ENCODE assay signal across 10 cellular contexts in genomic region chr3:127790580-127791183, GRCh38. TPM values are rescaled to one million over a fixed set of nuclear protein-coding genes. Genes with fewer than 3 reads are reported as not detected.
DNase-seq lines count a peak whose midpoint lies in the region; ATAC-seq lines count a peak whose summit lies in the region.
"Had no signal": no experiment of that assay in that cellular context is flagged by ENCODE, and none has a peak within 500 bp of the region (broad histone marks: within the 10 kb centered on the region; RNA-seq: fewer than 3 reads in every experiment).

No MANE protein-coding gene starts in this region.

- H3K27me3 Mint-ChIP-seq in dendritic cell treated with granulocyte-macrophage colony-stimulating factor and Interleukin-4, amounts not matched to agents 40 ng/mL and 50 ng/mL, for 4 days = peaks cover 10% of the 10 kb centered on the region
- peaks cover 16% of the 10 kb centered on the region for H3K27me3 Mint-ChIP-seq in activated naive CD4-positive, alpha-beta T cell treated with anti-CD3 and anti-CD28 coated beads for 36 hours (ENCODE audit: low read depth)

- in situ Hi-C loops in G401 (cut with HindIII; ENCODE audit: low sequenced_read_pairs) = no loop called here

- peak overlapping the region; percentile 30 for H3K27ac Mint-ChIP-seq in dendritic cell treated with granulocyte-macrophage colony-stimulating factor and Interleukin-4, amounts not matched to agents 40 ng/mL and 50 ng/mL, for 4 days
- no peak overlapping the region for H3K27ac Mint-ChIP-seq in activated naive CD4-positive, alpha-beta T cell treated with anti-CD3 and anti-CD28 coated beads for 36 hours

- H3K9me3 Mint-ChIP-seq in dendritic cell treated with granulocyte-macrophage colony-stimulating factor and Interleukin-4, amounts not matched to agents 40 ng/mL and 50 ng/mL, for 4 days = no peaks in the 10 kb centered on the region
- H3K9me3 Mint-ChIP-seq in activated naive CD4-positive, alpha-beta T cell treated with anti-CD3 and anti-CD28 coated beads for 36 hours = no peaks in the 10 kb centered on the region

- CTCF ChIA-PET in activated naive CD4-positive, alpha-beta T cell treated with anti-CD3 and anti-CD28 coated beads for 36 hours (lab: Charles Lee) = interaction anchor here (1.1 kb wide), 1 partner anchor 12 kb away, joined by 3 read pairs; no protein-coding TSS in a partner anchor

- H3K4me1 Mint-ChIP-seq in dendritic cell treated with granulocyte-macrophage colony-stimulating factor and Interleukin-4, amounts not matched to agents 40 ng/mL and 50 ng/mL, for 4 days (ENCODE audit: low read depth) = peaks cover 45% of the 10 kb centered on the region
- H3K4me1 Mint-ChIP-seq in activated naive CD4-positive, alpha-beta T cell treated with anti-CD3 and anti-CD28 coated beads for 36 hours (ENCODE audit: low read depth) = no peaks in the 10 kb centered on the region

- intact Hi-C loops in dendritic cell treated with granulocyte-macrophage colony-stimulating factor and Interleukin-4, amounts not matched to agents 40 ng/mL and 50 ng/mL, for 4 days (cut with micrococcal nuclease) = no loop called here
- intact Hi-C loops in sciatic nerve (cut with DNase I) = no loop called here
- intact Hi-C loops in activated naive CD4-positive, alpha-beta T cell treated with anti-CD3 and anti-CD28 coated beads for 36 hours (cut with micrococcal nuclease) = loop anchor here (5.0 kb wide), 1 partner anchor 182 kb away; no protein-coding TSS in a partner anchor

- ATAC-seq in GM18867 (IDR thresholded peaks at IDR 0.05; ENCODE audit: unreplicated experiment) (peak; percentile 12), HG02938 (IDR thresholded peaks at IDR 0.05; ENCODE audit: unreplicated experiment) (peak; percentile 14), sciatic nerve (no peak)

- DNase-seq in sciatic nerve (ENCODE audit: low spot score) (peak; percentile 58), GM19240 (ENCODE audit: insufficient read length, low spot score) (no peak), OCI-M1 (lab: John Stamatoyannopoulos, UW) (no peak), G401 (ENCODE audit: low spot score) (no peak)
- no peak for DNase-seq in activated naive CD4-positive, alpha-beta T cell treated with anti-CD3 and anti-CD28 coated beads for 36 hours
- DNase-seq: stimulated activated CD8-positive, alpha-beta memory T cell treated with anti-CD3 and anti-CD28 coated beads, Interleukin-4, amount 100 ng/mL, for 48 hours; T-helper 9 cell had no signal

- no peak overlapping the region for H3K4me3 Mint-ChIP-seq in dendritic cell treated with granulocyte-macrophage colony-stimulating factor and Interleukin-4, amounts not matched to agents 40 ng/mL and 50 ng/mL, for 4 days
- no peak overlapping the region for H3K4me3 Mint-ChIP-seq in activated naive CD4-positive, alpha-beta T cell treated with anti-CD3 and anti-CD28 coated beads for 36 hours

- H3K36me3 Mint-ChIP-seq in dendritic cell treated with granulocyte-macrophage colony-stimulating factor and Interleukin-4, amounts not matched to agents 40 ng/mL and 50 ng/mL, for 4 days (ENCODE audit: low read depth) = peaks cover 8% of the 10 kb centered on the region
- no peaks in the 10 kb centered on the region for H3K36me3 Mint-ChIP-seq in activated naive CD4-positive, alpha-beta T cell treated with anti-CD3 and anti-CD28 coated beads for 36 hours (ENCODE audit: low read depth)

RNA-seq across cellular contexts. Expression of gene MGLL, which starts 31.6 kb away (rescaled TPM):
- 178 TPM for total RNA-seq in sciatic nerve
- total RNA-seq in activated naive CD4-positive, alpha-beta T cell treated with anti-CD3 and anti-CD28 coated beads for 36 hours = under 1 TPM; 0.14 to 0.25 TPM
- not detected in 2 replicates for total RNA-seq in G401 (2014; rRNA removed; shearing (Covaris generic))

Comparison
In these comparisons a context has a peak if more than half of its experiments do, and no peak if none do; other contexts are left out.
1. RNA of gene MGLL, which starts 31.6 kb away (total RNA-seq): 178 TPM in sciatic nerve (single experiment); 0.14 to 0.25 TPM in activated naive CD4-positive, alpha-beta T cell treated with anti-CD3 and anti-CD28 coated beads for 36 hours and not detected in G401; every median in the first group is over 100 times any median in the second.